10 cellular contexts compared by ENCODE assay signal in the genomic region with DNA sequence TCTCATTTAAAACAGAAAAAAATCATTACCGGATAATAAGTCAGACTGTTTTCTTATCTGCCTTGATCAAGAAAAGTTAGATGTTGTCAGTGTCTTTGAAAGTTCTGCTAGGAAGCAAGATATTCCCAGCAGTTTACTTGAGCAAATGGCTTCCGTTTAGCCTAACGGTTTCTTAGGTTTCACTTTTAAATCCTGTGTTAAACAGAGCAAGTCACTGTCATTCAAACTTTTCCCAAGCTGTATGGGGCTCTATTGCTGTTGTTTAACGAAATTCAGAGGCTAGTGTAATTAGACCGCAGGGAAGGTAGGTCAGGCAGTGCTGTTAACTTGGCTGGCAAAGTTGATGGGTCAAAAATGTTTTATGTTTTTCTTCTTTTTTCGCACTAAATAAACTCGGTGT.
DNase-seq lines count a peak whose midpoint lies in the region; ATAC-seq and TF ChIP-seq lines count a peak whose summit lies in the region.
"Had no signal": no experiment of that assay in that cellular context is flagged by ENCODE, and none has a peak within 500 bp of the region (broad histone marks: within the 10 kb centered on the region; RNA-seq: fewer than 3 reads in every experiment).

No MANE protein-coding gene starts in this region.

- no peak overlapping the region for H3K27ac ChIP-seq in ascending aorta
- peak overlapping the region; percentile 6 for H3K27ac ChIP-seq in mesenchymal stem cell (ENCODE audit: low read length, poor library complexity, severe bottlenecking)

- no peak overlapping the region for H2BK12ac ChIP-seq in mesenchymal stem cell (ENCODE audit: low read length in 2 of 2)

- H4K91ac ChIP-seq in mesenchymal stem cell (ENCODE audit: low read length), result no peak overlapping the region

- DNase-seq in AG09309 (ENCODE audit: low read depth) (no peak), HuH-7 (ENCODE audit: low spot score) (peak; percentile 20), ascending aorta (ENCODE audit: low spot score in 2 of 2) (no peak), mesenchymal stem cell (peak; percentile 30), NCI-H1417 (lab: John Stamatoyannopoulos, UW) (no peak), mesothelial cell of epicardium (ENCODE audit: low spot score in 2 of 2, unreplicated experiment in 2 of 2) (no peak), NCI-H526 treated with DMSO at 0.1 percent for 48 hours (lab: John Stamatoyannopoulos, UW) (no peak)
- DNase-seq: NCI-H2171 treated with DMSO at 0.1 percent for 48 hours; stimulated activated CD4-positive, alpha-beta T cell treated with anti-CD3 and anti-CD28 coated beads, Interleukin-4, amount 100 ng/mL, for 1 hour had no signal

- H3K9me3 Mint-ChIP-seq in mesothelial cell of epicardium, result peaks cover 4% of the 10 kb centered on the region

- H3K4ac ChIP-seq in mesenchymal stem cell (ENCODE audit: low read depth in 1 of 2, low read length in 2 of 2), result no peak overlapping the region

- H3K23ac ChIP-seq in mesenchymal stem cell (ENCODE audit: low read length in 2 of 2), result no peak overlapping the region

- H3K4me1 ChIP-seq in ascending aorta (no peaks in the 10 kb centered on the region), mesenchymal stem cell (ENCODE audit: control insufficient read depth, insufficient read depth, low read depth, low read length) (no peaks in the 10 kb centered on the region)

- no peak overlapping the region for H3K18ac ChIP-seq in mesenchymal stem cell (ENCODE audit: low read depth in 1 of 2, low read length in 2 of 2)

- H3K27me3 Mint-ChIP-seq in mesothelial cell of epicardium (ENCODE audit: low read depth), result no peaks in the 10 kb centered on the region

- H2BK120ac ChIP-seq in mesenchymal stem cell (ENCODE audit: low read depth, low read length), result no peak overlapping the region

- H3K27ac Mint-ChIP-seq in mesothelial cell of epicardium, result no peak overlapping the region

- H3K27me3 ChIP-seq in ascending aorta, result no peaks in the 10 kb centered on the region
- H3K27me3 ChIP-seq in mesenchymal stem cell (ENCODE audit: control insufficient read depth in 1 of 2, insufficient read depth in 1 of 2, low read length in 2 of 2), result no peaks in the 10 kb centered on the region

- H3K4me3 ChIP-seq in AG09309 (ENCODE audit: control insufficient read depth, low read depth, low read length) (peak overlapping the region; percentile 10; the same call in 1 of the 2 replicates), ascending aorta (peak overlapping the region; percentile 29 to 40), mesenchymal stem cell (ENCODE audit: insufficient read depth in 1 of 2, low read depth in 1 of 2, low read length in 2 of 2) (peak overlapping the region in 1 of 2 experiments; percentile 71)

- ATAC-seq in HG03342 (IDR thresholded peaks at IDR 0.05; ENCODE audit: unreplicated experiment), result no peak

- H3K4me1 Mint-ChIP-seq in mesothelial cell of epicardium, result no peaks in the 10 kb centered on the region

- H3K36me3 Mint-ChIP-seq in mesothelial cell of epicardium, result no peaks in the 10 kb centered on the region

- H3K9me3 ChIP-seq in ascending aorta (no peaks in the 10 kb centered on the region), mesenchymal stem cell (ENCODE audit: control insufficient read depth, low read length) (no peaks in the 10 kb centered on the region)

- H4K8ac ChIP-seq in mesenchymal stem cell (ENCODE audit: low read length), result no peak overlapping the region

- no peak overlapping the region for H2BK5ac ChIP-seq in mesenchymal stem cell (ENCODE audit: low read depth, low read length, poor library complexity, severe bottlenecking)

- H3K36me3 ChIP-seq in ascending aorta (no peaks in the 10 kb centered on the region), mesenchymal stem cell (ENCODE audit: control insufficient read depth in 1 of 2, insufficient read depth in 2 of 2, low read depth in 1 of 2, low read length in 2 of 2) (no peaks in the 10 kb centered on the region)

- H2AFZ ChIP-seq in mesenchymal stem cell (ENCODE audit: low read depth, low read length), result no peak overlapping the region

- H3K14ac ChIP-seq in mesenchymal stem cell (ENCODE audit: low read length in 2 of 2), result no peak overlapping the region

- no peaks in the 10 kb centered on the region for H3K79me1 ChIP-seq in mesenchymal stem cell (replicated peaks; ENCODE audit: low read length, poor library complexity, severe bottlenecking)

- intact Hi-C loops in ascending aorta (cut with DNase I), result no loop called here

- 89% methylated on average over 5 of the region's 7 CpGs for WGBS in mesenchymal stem cell

- TF ChIP-seq CTCF in AG09309 (IDR thresholded peaks at IDR 0.05; ENCODE audit: control insufficient read depth, insufficient read depth, low read depth, low read length, missing control alignments) (no peak), ascending aorta (IDR thresholded peaks at IDR 0.05) (no peak), mesothelial cell of epicardium (IDR thresholded peaks at IDR 0.05; ENCODE audit: unreplicated experiment) (no peak)

- no peak overlapping the region for H3K4me2 ChIP-seq in mesenchymal stem cell (ENCODE audit: low read length, poor library complexity, severe bottlenecking)

- peak overlapping the region; percentile 84 for H3K9ac ChIP-seq in mesenchymal stem cell (ENCODE audit: low read length)

- H3K4me3 Mint-ChIP-seq in mesothelial cell of epicardium, result no peak overlapping the region

- no peak overlapping the region for H2AK5ac ChIP-seq in mesenchymal stem cell (ENCODE audit: low read length, severe bottlenecking)

- H2BK15ac ChIP-seq in mesenchymal stem cell (ENCODE audit: low read depth, poor library complexity, severe bottlenecking), result no peak overlapping the region

Comparison
In these comparisons a context has a peak if more than half of its experiments do, and no peak if none do; other contexts are left out.
1. DNase-seq: peak in HuH-7 (single experiment) and mesenchymal stem cell (single experiment); none in AG09309 (single experiment), ascending aorta (0 of 2), NCI-H1417 (0 of 3), mesothelial cell of epicardium (0 of 2) and NCI-H526 treated with DMSO at 0.1 percent for 48 hours (single experiment).